In genomic region chr22:18141004-18141403, GRCh38 we compare ENCODE assay signal across 1 cellular context. TPM values are rescaled to one million over a fixed set of nuclear protein-coding genes. Genes with fewer than 3 reads are reported as not detected.
"Had no signal": no experiment of that assay in that cellular context is flagged by ENCODE, and none has a peak within 500 bp of the region (broad histone marks: within the 10 kb centered on the region; RNA-seq: fewer than 3 reads in every experiment).

No MANE protein-coding gene starts in this region.

RNA-seq across cellular contexts. Expression of gene TUBA8, which starts 30.4 kb away (rescaled TPM):
- total RNA-seq: stomach had no signal
